In the genomic region with DNA sequence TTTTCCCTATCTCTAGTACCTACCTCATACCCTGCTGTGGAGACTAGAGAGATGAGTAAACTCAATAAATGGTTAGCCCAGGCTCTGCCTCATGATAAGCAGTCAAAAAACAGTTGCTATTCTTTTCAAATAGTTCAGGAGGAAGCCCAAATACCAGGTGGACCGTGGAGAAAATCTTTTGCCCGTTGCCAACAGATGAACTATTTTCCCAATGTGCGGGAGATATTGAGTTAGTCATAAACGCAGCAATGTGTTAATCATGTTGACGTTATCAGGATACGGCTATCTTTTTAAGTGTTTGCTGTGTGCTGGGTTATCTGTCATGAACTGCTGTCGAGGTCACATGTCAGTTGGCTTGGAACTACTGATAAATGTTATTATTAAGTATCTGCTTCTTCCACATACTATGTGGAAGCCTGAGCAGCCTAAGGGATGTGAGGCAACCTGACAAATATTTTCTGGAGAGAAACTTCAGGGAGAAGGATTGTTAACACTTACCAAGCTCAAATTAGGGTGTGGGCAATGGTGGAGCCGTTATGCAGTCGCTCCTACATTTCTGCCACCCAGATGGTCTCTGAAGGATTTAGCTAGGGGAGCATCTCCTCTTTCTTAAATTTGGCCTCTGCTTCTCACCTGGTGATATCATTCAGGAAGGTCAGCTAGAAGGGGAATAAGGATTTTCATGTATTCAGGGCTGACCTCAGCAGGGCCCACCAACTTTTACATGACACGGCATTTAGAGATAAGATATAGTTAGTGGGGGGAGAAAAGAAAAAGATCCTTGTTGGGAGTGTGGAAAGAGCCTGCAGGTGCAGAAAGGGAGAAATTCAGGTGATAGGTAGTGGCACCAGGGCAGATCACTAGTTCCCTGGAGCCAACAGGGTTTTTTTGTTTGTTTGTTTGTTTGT, we compare ENCODE assay signal across 20 cellular contexts. TPM values are rescaled to one million over a fixed set of nuclear protein-coding genes. Genes with fewer than 3 reads are reported as not detected.
DNase-seq lines count a peak whose midpoint lies in the region; TF ChIP-seq lines count a peak whose summit lies in the region.
"Had no signal": no experiment of that assay in that cellular context is flagged by ENCODE, and none has a peak within 500 bp of the region (broad histone marks: within the 10 kb centered on the region; RNA-seq: fewer than 3 reads in every experiment).

No MANE protein-coding gene starts in this region.

- H3K4me3 ChIP-seq in coronary artery = no peak overlapping the region

- peak; percentile 10 for DNase-seq in Caki2 (ENCODE audit: low read depth)
- peak; percentile 31 for DNase-seq in RPMI7951 (ENCODE audit: low read depth)
- DNase-seq in dermis microvascular lymphatic vessel endothelial cell (ENCODE audit: low read depth in 2 of 2) = peak; percentile 57 to 91
- peak; percentile 14 to 59 for DNase-seq in lung microvascular endothelial cell (ENCODE audit: low read depth in 2 of 2)
- no peak for DNase-seq in KG1 (lab: John Stamatoyannopoulos, UW)
- no peak for DNase-seq in SHP77 (lab: John Stamatoyannopoulos, UW)
- DNase-seq in coronary artery (ENCODE audit: low spot score) = no peak
- DNase-seq in activated naive CD4-positive, alpha-beta T cell treated with Interleukin-2 at 50 U/mL for 16 hours = no peak
- DNase-seq: activated CD4-positive, alpha-beta T cell treated with anti-CD3 and anti-CD28 coated beads for 48 hours; activated effector memory CD4-positive, alpha-beta T cell treated with anti-CD3 and anti-CD28 coated beads, Interleukin-2, amount 50 U/mL, for 16 hours; amygdala; CD8-positive, alpha-beta memory T cell; foreskin fibroblast; H7; left ventricle myocardium superior; NCI-H1105; NCI-H69 had no signal

- in situ Hi-C loops in Caki2 (cut with HindIII; ENCODE audit: low pct_unique_long_range_greater_than_20kb, low sequenced_read_pairs) = no loop called here

- no peak overlapping the region for H3K27ac ChIP-seq in coronary artery

- no peak for TF ChIP-seq CTCF in coronary artery (IDR thresholded peaks at IDR 0.05)

RNA-seq across cellular contexts. Expression of gene SLC26A3, which starts 33.5 kb away (rescaled TPM):
- total RNA-seq in Caki2 (2014; rRNA removed; shearing (Covaris generic); ENCODE audit: low replicate concordance) = not detected in 2 replicates
- total RNA-seq in RPMI7951 (2014; rRNA removed; shearing (Covaris generic)) = not detected in 2 replicates
- total RNA-seq in dermis microvascular lymphatic vessel endothelial cell (not detected in 2 replicates), lung microvascular endothelial cell (not detected in 2 replicates)
- total RNA-seq: CD8-positive, alpha-beta memory T cell; H7; left ventricle myocardium superior; myocyte; osteocyte; SK-MEL-5 had no signal

RNA-seq across cellular contexts. Expression of gene DLD, which starts 54.5 kb away (rescaled TPM):
- 8.1 and 35.6 TPM in 2 replicates for total RNA-seq in Caki2 (2014; rRNA removed; shearing (Covaris generic); ENCODE audit: low replicate concordance)
- total RNA-seq in RPMI7951 (2014; rRNA removed; shearing (Covaris generic)) = 66.7 and 75.2 TPM in 2 replicates
- total RNA-seq in dermis microvascular lymphatic vessel endothelial cell (46.5 and 51.2 TPM in 2 replicates), lung microvascular endothelial cell (39.3 and 43.8 TPM in 2 replicates)

Comparison
In these comparisons a context has a peak if more than half of its experiments do, and no peak if none do; other contexts are left out.
1. DNase-seq: peak in Caki2 (single experiment), RPMI7951 (single experiment), dermis microvascular lymphatic vessel endothelial cell (2 of 2) and lung microvascular endothelial cell (2 of 2); none in KG1 (single experiment), SHP77 (0 of 2), coronary artery (single experiment) and activated naive CD4-positive, alpha-beta T cell treated with Interleukin-2 at 50 U/mL for 16 hours (single experiment).